ENCODE assay signal across 1 cellular context in the genomic region with DNA sequence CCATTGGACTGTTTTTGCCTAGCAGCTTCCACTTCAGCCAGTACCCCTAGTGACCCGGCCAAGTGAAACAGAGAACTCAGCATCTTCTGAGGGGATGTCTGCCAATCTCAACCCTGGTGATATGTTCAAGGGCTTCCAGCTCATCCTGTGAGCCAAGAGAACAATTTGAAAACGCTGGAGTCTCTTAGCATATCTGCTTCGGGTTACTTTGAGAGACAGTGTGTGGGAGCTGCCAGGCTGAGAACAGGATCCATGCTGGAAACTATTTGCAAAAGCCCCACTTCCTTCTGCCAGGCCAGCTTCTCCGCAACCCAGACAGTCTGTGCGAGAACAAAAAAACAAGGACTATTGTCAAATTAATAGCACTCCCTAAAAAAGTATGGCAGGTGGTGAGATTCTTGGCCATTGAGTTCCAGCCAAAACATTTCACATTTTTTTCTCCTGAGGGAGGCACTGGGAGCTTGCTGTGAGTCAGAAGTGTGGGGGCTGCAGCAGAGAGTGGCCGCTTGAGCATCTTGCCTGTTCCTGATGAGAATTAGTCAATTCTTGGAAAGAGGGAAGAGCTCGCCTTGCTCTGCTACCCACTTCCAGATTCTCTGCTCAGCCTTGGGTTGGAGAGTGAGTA.
A peak's percentile ranks its signal among the peaks of the same experiment; 100 is the strongest.
TF ChIP-seq lines count a peak whose summit lies in the region.

No MANE protein-coding gene starts in this region.

TF ChIP-seq in IMR-90, 13 proteins besides CTCF, POLR2A, EP300 and RAD21 (continued from another document):
- TF ChIP-seq, protein P1, sequence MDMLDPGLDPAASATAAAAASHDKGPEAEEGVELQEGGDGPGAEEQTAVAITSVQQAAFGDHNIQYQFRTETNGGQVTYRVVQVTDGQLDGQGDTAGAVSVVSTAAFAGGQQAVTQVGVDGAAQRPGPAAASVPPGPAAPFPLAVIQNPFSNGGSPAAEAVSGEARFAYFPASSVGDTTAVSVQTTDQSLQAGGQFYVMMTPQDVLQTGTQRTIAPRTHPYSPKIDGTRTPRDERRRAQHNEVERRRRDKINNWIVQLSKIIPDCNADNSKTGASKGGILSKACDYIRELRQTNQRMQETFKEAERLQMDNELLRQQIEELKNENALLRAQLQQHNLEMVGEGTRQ (IDR thresholded peaks at IDR 0.05; ENCODE audit: low read depth, low read length), result no peak
- 0 out of 2 replicates have a peak, but pooled peaks have one; percentile 7 for TF ChIP-seq SMC3 (IDR thresholded peaks at IDR 0.05; ENCODE audit: low read depth, low read length)
- 0 out of 2 replicates have a peak, but pooled peaks have one; percentile 25 for TF ChIP-seq BHLHE40 (IDR thresholded peaks at IDR 0.05; ENCODE audit: low read depth, low read length)
- TF ChIP-seq CEBPB (IDR thresholded peaks at IDR 0.05; ENCODE audit: low read depth, low read length), result peak; percentile 33; the same call in 1 of the 2 replicates
- no peak for TF ChIP-seq RFX5 (IDR thresholded peaks at IDR 0.05; ENCODE audit: low read depth, low read length)
- TF ChIP-seq RCOR1 (IDR thresholded peaks at IDR 0.05; ENCODE audit: insufficient replicate concordance, low read length), result no peak
- no peak for TF ChIP-seq NFE2L2 (IDR thresholded peaks at IDR 0.05; ENCODE audit: low read depth, low read length)
- TF ChIP-seq CHD1 (IDR thresholded peaks at IDR 0.05; ENCODE audit: low read depth, low read length), result no peak
TF ChIP-seq in IMR-90: peak in this region for 5.
